Comparison of ENCODE assay signal across 1 cellular context in genomic region chr12:45260854-45261253, GRCh38.
TF ChIP-seq lines count a peak whose summit lies in the region.

No MANE protein-coding gene starts in this region.

TF ChIP-seq in K562, 482 proteins besides CTCF, POLR2A, EP300 and RAD21:
- TF ChIP-seq CC2D1A (IDR thresholded peaks at IDR 0.05) (0 out of 2 replicates have a peak, but pooled peaks have one; percentile 11), ZNF121 (CRISPR knock-in tag; conservative IDR thresholded peaks at IDR 0.05) (peak; percentile 25; the same call in 1 of the 2 replicates), BACH1 (tag; IDR thresholded peaks at IDR 0.05) (0 out of 2 replicates have a peak, but pooled peaks have one; percentile 16), EHMT2 (IDR thresholded peaks at IDR 0.05) (no peak)
